ENCODE assay signal across 15 cellular contexts in the genomic region with DNA sequence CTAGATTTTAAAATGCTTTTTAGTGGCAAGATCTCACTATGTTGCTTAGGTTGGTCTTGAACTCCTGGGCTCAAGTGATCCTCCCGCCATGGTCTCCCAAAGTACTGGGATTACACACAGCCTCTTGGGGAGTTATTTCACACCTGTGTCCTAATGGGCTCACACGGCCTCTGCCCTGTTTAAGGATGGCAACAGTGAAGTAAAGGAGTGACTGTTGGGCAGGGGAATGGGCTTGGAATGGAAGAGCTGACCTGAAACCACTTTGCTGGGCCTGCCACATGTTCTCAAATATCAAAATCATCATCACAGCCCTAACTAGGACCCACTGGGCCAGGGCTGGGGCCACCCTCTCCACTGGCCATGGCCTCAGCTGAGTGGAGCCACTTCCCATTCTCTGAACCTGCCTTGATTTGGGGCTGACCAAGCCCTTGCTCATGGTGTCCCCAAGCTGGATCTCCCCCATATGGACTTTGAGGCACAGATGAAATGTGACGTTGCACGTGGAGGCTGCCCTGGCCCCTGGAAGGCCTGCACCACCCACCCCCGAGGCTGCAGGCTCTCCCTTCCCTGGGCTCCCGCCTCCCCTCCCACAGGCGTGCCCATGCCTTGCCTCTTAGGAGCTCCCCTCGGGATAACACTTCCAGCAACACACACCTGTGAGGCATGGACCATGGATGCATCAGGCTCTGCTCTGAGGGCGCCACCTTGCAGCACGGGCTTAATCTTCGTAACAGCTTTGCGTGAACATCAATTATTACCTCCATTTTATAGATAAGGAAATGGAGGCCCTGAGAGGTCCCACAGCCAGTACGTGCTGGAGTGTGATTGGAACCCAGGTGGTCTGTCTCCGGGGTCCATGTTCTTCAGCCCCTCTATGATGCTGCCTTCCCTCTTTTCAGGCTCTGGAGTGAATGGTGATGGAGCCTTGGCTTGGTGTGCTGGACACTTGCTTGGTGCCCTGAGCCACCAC.
DNase-seq lines count a peak whose midpoint lies in the region; ATAC-seq, FAIRE-seq and TF ChIP-seq lines count a peak whose summit lies in the region.
"Had no signal": no experiment of that assay in that cellular context is flagged by ENCODE, and none has a peak within 500 bp of the region (broad histone marks: within the 10 kb centered on the region; RNA-seq: fewer than 3 reads in every experiment).

No MANE protein-coding gene starts in this region.

- H3K9me3 ChIP-seq in Loucy (ENCODE audit: insufficient read depth, low read depth, low read length) (no peaks in the 10 kb centered on the region), kidney (ENCODE audit: control insufficient read depth in 1 of 2, low read length in 2 of 2) (no peaks in the 10 kb centered on the region), transverse colon (no peaks in the 10 kb centered on the region)
- H3K9me3 ChIP-seq: Peyer's patch, tibial artery had no signal

- TF ChIP-seq CTCF in Loucy (conservative IDR thresholded peaks at IDR 0.05; ENCODE audit: low read length) (no peak), kidney (IDR thresholded peaks at IDR 0.05; ENCODE audit: borderline replicate concordance, extremely low read depth, insufficient read depth) (no peak), transverse colon (IDR thresholded peaks at IDR 0.05) (no peak)

- H4K20me1 ChIP-seq in Loucy (ENCODE audit: insufficient read depth, low read length, poor library complexity, severe bottlenecking): no peaks in the 10 kb centered on the region

- H3K27ac ChIP-seq in kidney (ENCODE audit: low read depth in 2 of 2, low read length in 2 of 2): no peak overlapping the region
- H3K27ac ChIP-seq in transverse colon: no peak overlapping the region
- H3K27ac ChIP-seq: neural progenitor cell, tibial artery had no signal

- ATAC-seq in HG03196 (IDR thresholded peaks at IDR 0.05; ENCODE audit: unreplicated experiment): no peak

- DNase-seq in activated effector memory CD4-positive, alpha-beta T cell treated with anti-CD3 and anti-CD28 coated beads, Interleukin-2, amount 50 U/mL, for 16 hours: peak; percentile 57
- no peak for DNase-seq in activated effector memory CD4-positive, alpha-beta T cell treated with Interleukin-2 at 50 U/mL for 16 hours
- DNase-seq in kidney (peak; percentile 53), transverse colon (peak; percentile 7), putamen (ENCODE audit: low spot score) (no peak), SIG-M5 (lab: John Stamatoyannopoulos, UW) (no peak)
- DNase-seq: activated T-cell treated with anti-CD3 and anti-CD28 coated beads, Interleukin-2, amount 50 U/mL, for 1 hour; CD8-positive, alpha-beta memory T cell; NCI-H2171; retina had no signal

- no peak for TF ChIP-seq EP300 in transverse colon (IDR thresholded peaks at IDR 0.05; ENCODE audit: low read depth)

- no peak overlapping the region for H2AFZ ChIP-seq in Loucy (ENCODE audit: low read length)
- H2AFZ ChIP-seq: neural progenitor cell had no signal

- in situ Hi-C loops in transverse colon (cut with MboI; ENCODE audit: low pct_ligation_motif_present in 1 of 4, low pct_unique_long_range_greater_than_20kb in 1 of 4, low sequenced_read_pairs in 3 of 4): no loop called here

- H3K4me3 ChIP-seq in Loucy (ENCODE audit: low read length, poor library complexity, severe bottlenecking) (peak overlapping the region; percentile 44), kidney (ENCODE audit: low read length in 2 of 2) (no peak overlapping the region), transverse colon (no peak overlapping the region)
- H3K4me3 ChIP-seq: neural progenitor cell, tibial artery had no signal

- no peak for TF ChIP-seq POLR2A in transverse colon (IDR thresholded peaks at IDR 0.05)

- no peak for FAIRE-seq in kidney (lab: Jason Lieb, UNC)

- WGBS in transverse colon (ENCODE audit: low coverage in 1 of 2), 2 donors: 91% methylated on average over 14 of the region's 14 CpGs; no CpG with 5 or more reads in 1 of the 2 donors

- peak overlapping the region; percentile 73 for H3K4me2 ChIP-seq in Loucy (ENCODE audit: low read depth, low read length, poor library complexity, severe bottlenecking)
- H3K4me2 ChIP-seq: neural progenitor cell had no signal

- H3K9ac ChIP-seq in Loucy (ENCODE audit: low read depth, low read length, poor library complexity, severe bottlenecking): peak overlapping the region; percentile 90
- H3K9ac ChIP-seq in kidney (ENCODE audit: low read length in 2 of 2): no peak overlapping the region
- H3K9ac ChIP-seq: neural progenitor cell had no signal

- H3K4me1 ChIP-seq in Loucy (ENCODE audit: insufficient read depth, low read length, poor library complexity, severe bottlenecking) (peaks cover 77% of the 10 kb centered on the region), kidney (ENCODE audit: control insufficient read depth in 1 of 2, insufficient read depth in 1 of 2, low read depth in 1 of 2, low read length in 2 of 2) (peaks cover 0 to 5% of the 10 kb centered on the region in 2 donors), transverse colon (peaks cover 0 to 4% (median 2%) of the 10 kb centered on the region in 4 donors)
- H3K4me1 ChIP-seq: neural progenitor cell had no signal

- no peaks in the 10 kb centered on the region; the same call in 1 of the 2 replicates for H3F3A ChIP-seq in Loucy (ENCODE audit: low read depth)

- H3K36me3 ChIP-seq in Loucy (ENCODE audit: insufficient read depth, low read length) (no peaks in the 10 kb centered on the region), kidney (ENCODE audit: control insufficient read depth in 1 of 2, insufficient read depth in 2 of 2, low read length in 2 of 2) (no peaks in the 10 kb centered on the region), transverse colon (no peaks in the 10 kb centered on the region)
- H3K36me3 ChIP-seq: neural progenitor cell, Peyer's patch, tibial artery had no signal

- intact Hi-C loops in kidney (cut with DNase I) (no loop called here), transverse colon (cut with DNase I; ENCODE audit: low total_unique reads) (no loop called here)

- H3K27me3 ChIP-seq in Loucy (ENCODE audit: insufficient read depth, low read length, poor library complexity, severe bottlenecking): no peaks in the 10 kb centered on the region
- H3K27me3 ChIP-seq in transverse colon: no peaks in the 10 kb centered on the region
- H3K27me3 ChIP-seq: neural progenitor cell, Peyer's patch, tibial artery had no signal

- no peaks in the 10 kb centered on the region for H3K9me2 ChIP-seq in Loucy (replicated peaks; ENCODE audit: low read depth, low read length)

- peaks cover 65% of the 10 kb centered on the region for H3K79me2 ChIP-seq in Loucy (ENCODE audit: insufficient read depth, low read length)

Comparison
In these comparisons a context has a peak if more than half of its experiments do, and no peak if none do; other contexts are left out.
1. DNase-seq: peak in activated effector memory CD4-positive, alpha-beta T cell treated with anti-CD3 and anti-CD28 coated beads, Interleukin-2, amount 50 U/mL, for 16 hours (single experiment), kidney (single experiment) and transverse colon (single experiment); none in activated effector memory CD4-positive, alpha-beta T cell treated with Interleukin-2 at 50 U/mL for 16 hours (single experiment), putamen (single experiment) and SIG-M5 (single experiment).